In genomic region chr2:218882866-218883366, GRCh38 we compare ENCODE assay signal across 1 cellular context.
A peak's percentile ranks its signal among the peaks of the same experiment; 100 is the strongest.
TF ChIP-seq lines count a peak whose summit lies in the region.

No MANE protein-coding gene starts in this region.

TF ChIP-seq in HepG2, 621 proteins besides CTCF, POLR2A, EP300 and RAD21:
- no peak for TF ChIP-seq ZFP1 (CRISPR knock-in tag; IDR thresholded peaks at IDR 0.05)
- TF ChIP-seq GTF2F1 (IDR thresholded peaks at IDR 0.05; ENCODE audit: low read length): no peak
- peak; percentile 96 for TF ChIP-seq EZH2 (conservative IDR thresholded peaks at IDR 0.05; ENCODE audit: low read depth, low read length)
- TF ChIP-seq ZNF768 (CRISPR knock-in tag; IDR thresholded peaks at IDR 0.05): peak; percentile 59; the same call in 1 of the 2 replicates
- TF ChIP-seq MTF2 (CRISPR knock-in tag; IDR thresholded peaks at IDR 0.05; ENCODE audit: borderline replicate concordance): 0 out of 2 replicates have a peak, but pooled peaks have one; percentile 38
- TF ChIP-seq SYNCRIP (IDR thresholded peaks at IDR 0.05; ENCODE audit: insufficient read depth, low read depth, low read length): no peak
- TF ChIP-seq TSC22D2 (CRISPR knock-in tag; IDR thresholded peaks at IDR 0.05; ENCODE audit: borderline replicate concordance): no peak
